ENCODE assay signal across 8 cellular contexts in genomic region chr17:8109669-8110455, GRCh38. TPM values are rescaled to one million over a fixed set of nuclear protein-coding genes. Genes with fewer than 3 reads are reported as not detected.
DNase-seq lines count a peak whose midpoint lies in the region; ATAC-seq and TF ChIP-seq lines count a peak whose summit lies in the region.

No MANE protein-coding gene starts in this region.

- peak overlapping the region in 1 of 3 donors; percentile 18 for H3K4me3 ChIP-seq in liver (ENCODE audit: low read depth in 1 of 3, low read length in 3 of 3)

- H3K27ac Mint-ChIP-seq in Calu3 (ENCODE audit: unreplicated experiment) = no peak overlapping the region

- H3K27me3 ChIP-seq in liver (ENCODE audit: control insufficient read depth in 4 of 4, insufficient read depth in 4 of 4, low read length in 3 of 4) = peaks cover 2 to 10% (median 5%) of the 10 kb centered on the region in 4 donors

- DNase-seq in Calu3 (peak; percentile 82), KBM-7 (peak; percentile 60), cerebellar cortex (ENCODE audit: low spot score) (peak; percentile 46), NCI-H524 treated with DMSO at 0.1 percent for 48 hours (lab: John Stamatoyannopoulos, UW) (no peak)
- peak; percentile 57 to 83 (median 68) for DNase-seq in activated CD4-positive, CD25-positive, alpha-beta regulatory T cell (lab: John Stamatoyannopoulos, UW)
- DNase-seq in stimulated activated CD8-positive, alpha-beta memory T cell treated with anti-CD3 and anti-CD28 coated beads, Interleukin-15, amount 100 ng/mL, for 4 hours (ENCODE audit: low read depth in 2 of 2) = peak; percentile 51 to 60

- peaks cover 24% of the 10 kb centered on the region for H3K4me1 Mint-ChIP-seq in Calu3 (ENCODE audit: low read depth, unreplicated experiment)

- no TSS peak for BruUV-seq in Calu3 (replicated peaks; lab: Mats Ljungman, UMichigan)

- TF ChIP-seq CTCF in Calu3 (IDR thresholded peaks at IDR 0.05; ENCODE audit: unreplicated experiment) (peak; percentile 76), liver (IDR thresholded peaks at IDR 0.05; ENCODE audit: low read depth, low read length, missing input control) (peak; percentile 58)

- H3K36me3 ChIP-seq in liver (ENCODE audit: control insufficient read depth in 4 of 4, insufficient read depth in 3 of 4, low read depth in 1 of 4, low read length in 3 of 4) = no peaks in the 10 kb centered on the region

- peak overlapping the region; percentile 46 for H3K4me3 Mint-ChIP-seq in Calu3 (ENCODE audit: low read depth, unreplicated experiment)

- no peaks in the 10 kb centered on the region for H3K9me3 ChIP-seq in liver (ENCODE audit: control insufficient read depth in 4 of 4, low read length in 3 of 4)

- intact Hi-C loops in Calu3 (cut with micrococcal nuclease; ENCODE audit: unreplicated experiment) = no loop called here

- 9% methylated on average over 61 of the region's 61 CpGs for WGBS in liver

- in situ Hi-C loops in KBM-7 (cut with MboI; ENCODE audit: low pct_unique_long_range_greater_than_20kb, low sequenced_read_pairs) = no loop called here

- peaks cover 3 to 8% (median 5%) of the 10 kb centered on the region in 4 donors for H3K4me1 ChIP-seq in liver (ENCODE audit: control insufficient read depth in 4 of 4, insufficient read depth in 4 of 4, low read length in 3 of 4)

- no peak overlapping the region for H3K27ac ChIP-seq in liver (ENCODE audit: low read depth in 1 of 2, low read length in 2 of 2)

- H3K27me3 Mint-ChIP-seq in Calu3 (ENCODE audit: unreplicated experiment) = peaks cover 42% of the 10 kb centered on the region

- no peaks in the 10 kb centered on the region for H3K9me3 Mint-ChIP-seq in Calu3 (ENCODE audit: low read depth, unreplicated experiment)

- TF ChIP-seq RAD21 in liver (IDR thresholded peaks at IDR 0.05) = peak in 1 of 2 donors; percentile 72

- CTCF ChIA-PET in Calu3 (lab: Charles Lee) = interaction anchor here (1.1 to 2.0 kb wide), 5 partner anchors 10 to 50 kb away, joined by 3 to 11 read pairs (median 4); no protein-coding TSS in a partner anchor

- H3K9ac ChIP-seq in liver (ENCODE audit: low read depth in 1 of 2, low read length in 2 of 2) = no peak overlapping the region

- no peak for ATAC-seq in GM19467 (IDR thresholded peaks at IDR 0.05; ENCODE audit: unreplicated experiment)

- H3K36me3 Mint-ChIP-seq in Calu3 (ENCODE audit: insufficient read depth, unreplicated experiment) = peaks cover 4% of the 10 kb centered on the region

TF ChIP-seq in liver, 16 proteins besides CTCF, POLR2A, EP300 and RAD21:
- TF ChIP-seq FOXA2 (IDR thresholded peaks at IDR 0.05) (no peak), JUND (IDR thresholded peaks at IDR 0.05) (no peak), REST (IDR thresholded peaks at IDR 0.05) (no peak), HNF4A (conservative IDR thresholded peaks at IDR 0.05) (no peak), MAX (IDR thresholded peaks at IDR 0.05) (no peak), GABPA (IDR thresholded peaks at IDR 0.05 in 1 of 2, conservative IDR thresholded peaks at IDR 0.05 in 1 of 2) (no peak), RXRA (IDR thresholded peaks at IDR 0.05) (no peak), YY1 (IDR thresholded peaks at IDR 0.05) (no peak)

RNA-seq across cellular contexts. Expression of gene ALOXE3, which starts 8.5 kb away (rescaled TPM):
- total RNA-seq in Calu3 (2022) (0.20 TPM in 1 of 2 replicates, not detected in the other), liver (not detected)
- not detected for polyA plus RNA-seq in liver

RNA-seq across cellular contexts. Expression of gene HES7, which starts 14.0 kb away (rescaled TPM):
- total RNA-seq in Calu3 (2022) = 0.28 and 0.69 TPM in 2 replicates
- not detected for total RNA-seq in liver
- not detected for polyA plus RNA-seq in liver

RNA-seq across cellular contexts. Expression of gene ALOX12B, which starts 22.3 kb away (rescaled TPM):
- total RNA-seq in Calu3 (2022) = not detected in 2 replicates
- total RNA-seq in liver = not detected
- polyA plus RNA-seq in liver = not detected

RNA-seq across cellular contexts. Expression of gene PER1, which starts 42.3 kb away (rescaled TPM):
- total RNA-seq in Calu3 (2022) = 16.1 and 17.0 TPM in 2 replicates
- total RNA-seq in liver = 10 to 100 TPM; 10.1 to 71.6 TPM
- polyA plus RNA-seq in liver = 10 to 100 TPM; 24.9 to 34.6 TPM

RNA-seq across cellular contexts. Expression of gene VAMP2, which starts 52.9 kb away (rescaled TPM):
- 18.1 and 22.1 TPM in 2 replicates for total RNA-seq in Calu3 (2022)
- total RNA-seq in liver = 1 to 10 TPM; 4.2 to 9.0 TPM
- polyA plus RNA-seq in liver = 10 to 100 TPM; 11.4 to 25.9 TPM
